Comparison of ENCODE assay signal across 24 cellular contexts in genomic region chr17:4512156-4513112, GRCh38. TPM values are rescaled to one million over a fixed set of nuclear protein-coding genes. Genes with fewer than 3 reads are reported as not detected.
"Had no signal": no experiment of that assay in that cellular context is flagged by ENCODE, and none has a peak within 500 bp of the region (broad histone marks: within the 10 kb centered on the region; RNA-seq: fewer than 3 reads in every experiment).

No MANE protein-coding gene starts in this region.

- H3K36me3 Mint-ChIP-seq: activated naive CD8-positive, alpha-beta T cell had no signal

- FAIRE-seq: TTC549 had no signal

- DNase-seq: activated B cell treated with CpG ODN at 0.5 μM for 24 hours; activated CD4-positive, alpha-beta T cell treated with anti-CD3 and anti-CD28 coated beads, Interleukin-2, amount 10 ng/mL, durations not matched to agents 24 days and 14 days; activated CD8-positive, alpha-beta memory T cell treated with anti-CD3 and anti-CD28 coated beads, Interleukin-2, amount 50 U/mL, for 4 hours; activated CD8-positive, alpha-beta T cell treated with anti-CD3 and anti-CD28 coated beads, Interleukin-2, amount 10 ng/mL, durations not matched to agents 7 days and 5 days; activated gamma-delta T cell; activated T-cell treated with anti-CD3 and anti-CD28 coated beads, Interleukin-2, amount 50 U/mL, for 48 hours; amniotic stem cell; brain microvascular endothelial cell; dermis blood vessel endothelial cell; endodermal cell; gastrocnemius medialis; heart left ventricle; left cardiac atrium; retina; stimulated activated CD4-positive, alpha-beta T cell treated with anti-CD3 and anti-CD28 coated beads, Interleukin-4, amount 100 ng/mL, for 24 hours; stimulated activated naive CD8-positive, alpha-beta T cell treated with anti-CD3 and anti-CD28 coated beads, Interleukin-15, Interleukin-2, amounts not matched to agents 100 U/mL and 50 U/mL, for 24 hours; upper lobe of right lung had no signal

- H3K4me3 Mint-ChIP-seq: activated B cell treated with CpG ODN at 0.5 μM for 24 hours; activated CD4-positive, alpha-beta T cell treated with anti-CD3 and anti-CD28 coated beads, Interleukin-2, amount 10 ng/mL, durations not matched to agents 24 days and 14 days; activated CD8-positive, alpha-beta T cell treated with anti-CD3 and anti-CD28 coated beads, Interleukin-2, amount 10 ng/mL, durations not matched to agents 7 days and 5 days; activated naive CD8-positive, alpha-beta T cell; endodermal cell had no signal

- ATAC-seq: activated CD8-positive, alpha-beta T cell treated with anti-CD3 and anti-CD28 coated beads, Interleukin-2, amount 10 ng/mL, durations not matched to agents 7 days and 5 days; gastrocnemius medialis; left cardiac atrium; stimulated activated naive CD8-positive, alpha-beta T cell treated with anti-CD3 and anti-CD28 coated beads, Interleukin-15, Interleukin-2, amounts not matched to agents 100 U/mL and 50 U/mL, for 24 hours had no signal

- H3K27me3 ChIP-seq: brain microvascular endothelial cell, gastrocnemius medialis, heart left ventricle, suprapubic skin, upper lobe of right lung had no signal

- H3K27ac ChIP-seq: brain microvascular endothelial cell, suprapubic skin had no signal

- H3K36me3 ChIP-seq: brain microvascular endothelial cell, gastrocnemius medialis, heart left ventricle, suprapubic skin, upper lobe of right lung had no signal

- H3K27ac Mint-ChIP-seq: activated B cell treated with CpG ODN at 0.5 μM for 24 hours; activated CD4-positive, alpha-beta T cell treated with anti-CD3 and anti-CD28 coated beads, Interleukin-2, amount 10 ng/mL, durations not matched to agents 24 days and 14 days; activated CD8-positive, alpha-beta T cell treated with anti-CD3 and anti-CD28 coated beads, Interleukin-2, amount 10 ng/mL, durations not matched to agents 7 days and 5 days; activated naive CD8-positive, alpha-beta T cell; endodermal cell had no signal

- H3K4me3 ChIP-seq: gastrocnemius medialis, heart left ventricle, skin epidermis, suprapubic skin, upper lobe of right lung had no signal

- H3K4me1 Mint-ChIP-seq: endodermal cell had no signal

- H3K9me3 ChIP-seq: gastrocnemius medialis, heart left ventricle, suprapubic skin, upper lobe of right lung had no signal

- H3K27me3 Mint-ChIP-seq: activated CD4-positive, alpha-beta T cell treated with anti-CD3 and anti-CD28 coated beads, Interleukin-2, amount 10 ng/mL, durations not matched to agents 24 days and 14 days; activated naive CD8-positive, alpha-beta T cell had no signal

- H3K9me3 Mint-ChIP-seq: activated B cell treated with CpG ODN at 0.5 μM for 24 hours; activated CD4-positive, alpha-beta T cell treated with anti-CD3 and anti-CD28 coated beads, Interleukin-2, amount 10 ng/mL, durations not matched to agents 24 days and 14 days; endodermal cell had no signal

RNA-seq across cellular contexts. Expression of gene GGT6, which starts 47.9 kb away (rescaled TPM):
- total RNA-seq: activated B cell treated with CpG ODN at 0.5 μM for 24 hours; activated CD4-positive, alpha-beta T cell treated with anti-CD3 and anti-CD28 coated beads, Interleukin-2, amount 10 ng/mL, durations not matched to agents 24 days and 14 days; activated CD8-positive, alpha-beta T cell treated with anti-CD3 and anti-CD28 coated beads, Interleukin-2, amount 10 ng/mL, durations not matched to agents 7 days and 5 days; chondrocyte; dermis blood vessel endothelial cell; endodermal cell; heart left ventricle; left cardiac atrium; lung microvascular endothelial cell; T-helper 2 cell treated with Interferon-gamma antibody and Interleukin-4, amounts not matched to agents 100 ng/mL and 5 ng/mL, for 36 hours had no signal
- polyA plus RNA-seq: heart left ventricle had no signal
